Comparison of ENCODE assay signal across 1 cellular context in genomic region chr11:107250017-107250416, GRCh38.
A peak's percentile ranks its signal among the peaks of the same experiment; 100 is the strongest.
TF ChIP-seq lines count a peak whose summit lies in the region.

No MANE protein-coding gene starts in this region.

TF ChIP-seq in H1, 55 proteins besides CTCF, POLR2A, EP300 and RAD21 (continued from another document):
- TF ChIP-seq, protein P1, sequence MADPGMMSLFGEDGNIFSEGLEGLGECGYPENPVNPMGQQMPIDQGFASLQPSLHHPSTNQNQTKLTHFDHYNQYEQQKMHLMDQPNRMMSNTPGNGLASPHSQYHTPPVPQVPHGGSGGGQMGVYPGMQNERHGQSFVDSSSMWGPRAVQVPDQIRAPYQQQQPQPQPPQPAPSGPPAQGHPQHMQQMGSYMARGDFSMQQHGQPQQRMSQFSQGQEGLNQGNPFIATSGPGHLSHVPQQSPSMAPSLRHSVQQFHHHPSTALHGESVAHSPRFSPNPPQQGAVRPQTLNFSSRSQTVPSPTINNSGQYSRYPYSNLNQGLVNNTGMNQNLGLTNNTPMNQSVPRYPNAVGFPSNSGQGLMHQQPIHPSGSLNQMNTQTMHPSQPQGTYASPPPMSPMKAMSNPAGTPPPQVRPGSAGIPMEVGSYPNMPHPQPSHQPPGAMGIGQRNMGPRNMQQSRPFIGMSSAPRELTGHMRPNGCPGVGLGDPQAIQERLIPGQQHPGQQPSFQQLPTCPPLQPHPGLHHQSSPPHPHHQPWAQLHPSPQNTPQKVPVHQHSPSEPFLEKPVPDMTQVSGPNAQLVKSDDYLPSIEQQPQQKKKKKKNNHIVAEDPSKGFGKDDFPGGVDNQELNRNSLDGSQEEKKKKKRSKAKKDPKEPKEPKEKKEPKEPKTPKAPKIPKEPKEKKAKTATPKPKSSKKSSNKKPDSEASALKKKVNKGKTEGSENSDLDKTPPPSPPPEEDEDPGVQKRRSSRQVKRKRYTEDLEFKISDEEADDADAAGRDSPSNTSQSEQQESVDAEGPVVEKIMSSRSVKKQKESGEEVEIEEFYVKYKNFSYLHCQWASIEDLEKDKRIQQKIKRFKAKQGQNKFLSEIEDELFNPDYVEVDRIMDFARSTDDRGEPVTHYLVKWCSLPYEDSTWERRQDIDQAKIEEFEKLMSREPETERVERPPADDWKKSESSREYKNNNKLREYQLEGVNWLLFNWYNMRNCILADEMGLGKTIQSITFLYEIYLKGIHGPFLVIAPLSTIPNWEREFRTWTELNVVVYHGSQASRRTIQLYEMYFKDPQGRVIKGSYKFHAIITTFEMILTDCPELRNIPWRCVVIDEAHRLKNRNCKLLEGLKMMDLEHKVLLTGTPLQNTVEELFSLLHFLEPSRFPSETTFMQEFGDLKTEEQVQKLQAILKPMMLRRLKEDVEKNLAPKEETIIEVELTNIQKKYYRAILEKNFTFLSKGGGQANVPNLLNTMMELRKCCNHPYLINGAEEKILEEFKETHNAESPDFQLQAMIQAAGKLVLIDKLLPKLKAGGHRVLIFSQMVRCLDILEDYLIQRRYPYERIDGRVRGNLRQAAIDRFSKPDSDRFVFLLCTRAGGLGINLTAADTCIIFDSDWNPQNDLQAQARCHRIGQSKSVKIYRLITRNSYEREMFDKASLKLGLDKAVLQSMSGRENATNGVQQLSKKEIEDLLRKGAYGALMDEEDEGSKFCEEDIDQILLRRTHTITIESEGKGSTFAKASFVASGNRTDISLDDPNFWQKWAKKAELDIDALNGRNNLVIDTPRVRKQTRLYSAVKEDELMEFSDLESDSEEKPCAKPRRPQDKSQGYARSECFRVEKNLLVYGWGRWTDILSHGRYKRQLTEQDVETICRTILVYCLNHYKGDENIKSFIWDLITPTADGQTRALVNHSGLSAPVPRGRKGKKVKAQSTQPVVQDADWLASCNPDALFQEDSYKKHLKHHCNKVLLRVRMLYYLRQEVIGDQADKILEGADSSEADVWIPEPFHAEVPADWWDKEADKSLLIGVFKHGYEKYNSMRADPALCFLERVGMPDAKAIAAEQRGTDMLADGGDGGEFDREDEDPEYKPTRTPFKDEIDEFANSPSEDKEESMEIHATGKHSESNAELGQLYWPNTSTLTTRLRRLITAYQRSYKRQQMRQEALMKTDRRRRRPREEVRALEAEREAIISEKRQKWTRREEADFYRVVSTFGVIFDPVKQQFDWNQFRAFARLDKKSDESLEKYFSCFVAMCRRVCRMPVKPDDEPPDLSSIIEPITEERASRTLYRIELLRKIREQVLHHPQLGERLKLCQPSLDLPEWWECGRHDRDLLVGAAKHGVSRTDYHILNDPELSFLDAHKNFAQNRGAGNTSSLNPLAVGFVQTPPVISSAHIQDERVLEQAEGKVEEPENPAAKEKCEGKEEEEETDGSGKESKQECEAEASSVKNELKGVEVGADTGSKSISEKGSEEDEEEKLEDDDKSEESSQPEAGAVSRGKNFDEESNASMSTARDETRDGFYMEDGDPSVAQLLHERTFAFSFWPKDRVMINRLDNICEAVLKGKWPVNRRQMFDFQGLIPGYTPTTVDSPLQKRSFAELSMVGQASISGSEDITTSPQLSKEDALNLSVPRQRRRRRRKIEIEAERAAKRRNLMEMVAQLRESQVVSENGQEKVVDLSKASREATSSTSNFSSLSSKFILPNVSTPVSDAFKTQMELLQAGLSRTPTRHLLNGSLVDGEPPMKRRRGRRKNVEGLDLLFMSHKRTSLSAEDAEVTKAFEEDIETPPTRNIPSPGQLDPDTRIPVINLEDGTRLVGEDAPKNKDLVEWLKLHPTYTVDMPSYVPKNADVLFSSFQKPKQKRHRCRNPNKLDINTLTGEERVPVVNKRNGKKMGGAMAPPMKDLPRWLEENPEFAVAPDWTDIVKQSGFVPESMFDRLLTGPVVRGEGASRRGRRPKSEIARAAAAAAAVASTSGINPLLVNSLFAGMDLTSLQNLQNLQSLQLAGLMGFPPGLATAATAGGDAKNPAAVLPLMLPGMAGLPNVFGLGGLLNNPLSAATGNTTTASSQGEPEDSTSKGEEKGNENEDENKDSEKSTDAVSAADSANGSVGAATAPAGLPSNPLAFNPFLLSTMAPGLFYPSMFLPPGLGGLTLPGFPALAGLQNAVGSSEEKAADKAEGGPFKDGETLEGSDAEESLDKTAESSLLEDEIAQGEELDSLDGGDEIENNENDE (IDR thresholded peaks at IDR 0.05; ENCODE audit: insufficient replicate concordance, low read length): no peak
- no peak for TF ChIP-seq TAF7 (optimal IDR thresholded peaks at IDR 0.05; ENCODE audit: borderline replicate concordance, low read depth, low read length)
- TF ChIP-seq CEBPB (IDR thresholded peaks at IDR 0.05; ENCODE audit: low read depth, low read length): no peak
- no peak for TF ChIP-seq BRCA1 (IDR thresholded peaks at IDR 0.05; ENCODE audit: low read depth, low read length)
- no peak for TF ChIP-seq GTF2F1 (IDR thresholded peaks at IDR 0.05; ENCODE audit: borderline replicate concordance, low read depth, low read length)
- TF ChIP-seq TBP (IDR thresholded peaks at IDR 0.05; ENCODE audit: low read depth, low read length): no peak
- TF ChIP-seq, protein P2, sequence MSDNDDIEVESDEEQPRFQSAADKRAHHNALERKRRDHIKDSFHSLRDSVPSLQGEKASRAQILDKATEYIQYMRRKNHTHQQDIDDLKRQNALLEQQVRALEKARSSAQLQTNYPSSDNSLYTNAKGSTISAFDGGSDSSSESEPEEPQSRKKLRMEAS (IDR thresholded peaks at IDR 0.05): 0 out of 2 replicates have a peak, but pooled peaks have one; percentile 21
- TF ChIP-seq SRF (IDR thresholded peaks at IDR 0.05; ENCODE audit: low read depth, low read length): no peak
- TF ChIP-seq NANOG (IDR thresholded peaks at IDR 0.05; ENCODE audit: insufficient read depth, low read depth, low read length, poor library complexity, severe bottlenecking): no peak
- no peak for TF ChIP-seq CHD2 (IDR thresholded peaks at IDR 0.05; ENCODE audit: low read length)
- TF ChIP-seq E2F6 (IDR thresholded peaks at IDR 0.05): peak; percentile 46; the same call in 1 of the 2 replicates
- no peak for TF ChIP-seq FOSL1 (IDR thresholded peaks at IDR 0.05; ENCODE audit: insufficient read depth, low read depth, low read length)
- TF ChIP-seq GABPA (IDR thresholded peaks at IDR 0.05; ENCODE audit: borderline replicate concordance, insufficient read depth, low read length): no peak
- TF ChIP-seq SIRT6 (IDR thresholded peaks at IDR 0.05; ENCODE audit: low read length): no peak
